In the genomic region with DNA sequence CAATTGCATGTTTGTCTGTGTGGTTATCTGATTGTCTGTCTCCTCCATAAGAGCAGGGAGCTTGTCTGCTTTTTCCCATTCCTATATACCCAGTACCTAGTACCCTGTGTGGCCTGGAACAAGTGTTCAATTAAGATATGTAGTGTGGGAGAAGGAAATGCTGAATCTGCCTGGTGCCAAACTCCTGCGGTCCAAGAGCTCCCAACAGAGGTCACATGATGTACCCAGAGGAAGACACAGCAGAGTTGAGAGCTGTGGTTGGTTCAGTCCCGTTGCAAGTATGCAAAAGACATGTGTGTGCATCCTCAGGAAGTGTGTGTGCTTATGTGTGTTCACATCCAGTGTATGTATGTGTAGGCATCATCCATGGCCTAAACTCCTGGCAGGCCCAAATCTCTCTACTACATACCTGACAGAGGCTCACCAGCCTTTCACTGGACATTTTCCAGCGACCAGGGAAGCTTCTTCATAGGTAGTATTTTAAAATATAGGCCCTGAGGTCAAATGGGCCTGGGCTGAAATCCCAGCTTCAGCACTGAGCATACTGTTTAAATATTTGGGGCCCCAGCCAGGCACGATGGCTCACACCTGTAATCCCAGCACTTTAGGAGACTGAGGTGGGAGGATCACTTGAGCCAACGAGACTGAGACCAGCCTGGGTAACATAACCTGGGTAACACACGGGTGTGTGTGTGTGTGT, we compare ENCODE assay signal across 16 cellular contexts. TPM values are rescaled to one million over a fixed set of nuclear protein-coding genes. Genes with fewer than 3 reads are reported as not detected.
"Had no signal": no experiment of that assay in that cellular context is flagged by ENCODE, and none has a peak within 500 bp of the region (broad histone marks: within the 10 kb centered on the region; RNA-seq: fewer than 3 reads in every experiment).

No MANE protein-coding gene starts in this region.

- H3K4me3 ChIP-seq: breast epithelium, esophagus squamous epithelium, lung, tibial nerve had no signal

- H3K27ac ChIP-seq: esophagus squamous epithelium, foreskin keratinocyte, tibial nerve had no signal

- H3K36me3 ChIP-seq: breast epithelium, esophagus squamous epithelium, tibial nerve had no signal

- DNase-seq: activated B cell treated with CpG ODN at 0.5 μM for 24 hours; activated CD4-positive, alpha-beta T cell treated with anti-CD3 and anti-CD28 coated beads for 4 hours; activated CD8-positive, alpha-beta T cell treated with anti-CD3 and anti-CD28 coated beads for 36 hours; activated effector memory CD4-positive, alpha-beta T cell treated with Interleukin-2 at 50 U/mL for 16 hours; activated naive CD4-positive, alpha-beta T cell treated with anti-CD3 and anti-CD28 coated beads, Interleukin-2, amount 10 ng/mL, durations not matched to agents 7 days and 5 days; activated T-cell treated with anti-CD3 and anti-CD28 coated beads, Interleukin-2, amount 50 U/mL, for 24 hours; effector CD8-positive, alpha-beta T cell; esophagus squamous epithelium; foreskin keratinocyte; hippocampal formation; islet precursor cell; nucleus accumbens had no signal

- H3K4me1 ChIP-seq: breast epithelium, foreskin keratinocyte had no signal

- ATAC-seq: activated CD8-positive, alpha-beta T cell treated with anti-CD3 and anti-CD28 coated beads for 36 hours; foreskin keratinocyte had no signal

- H3K27me3 ChIP-seq: breast epithelium, tibial nerve had no signal

- H3K9me3 ChIP-seq: breast epithelium, esophagus squamous epithelium, tibial nerve had no signal

RNA-seq across cellular contexts. Expression of gene ITGA11, which starts 34.0 kb away (rescaled TPM):
- total RNA-seq: activated B cell treated with CpG ODN at 0.5 μM for 24 hours, foreskin keratinocyte, progenitor cell of endocrine pancreas had no signal
- polyA plus RNA-seq: foreskin keratinocyte had no signal
